1 cellular context compared by ENCODE assay signal in the genomic region with DNA sequence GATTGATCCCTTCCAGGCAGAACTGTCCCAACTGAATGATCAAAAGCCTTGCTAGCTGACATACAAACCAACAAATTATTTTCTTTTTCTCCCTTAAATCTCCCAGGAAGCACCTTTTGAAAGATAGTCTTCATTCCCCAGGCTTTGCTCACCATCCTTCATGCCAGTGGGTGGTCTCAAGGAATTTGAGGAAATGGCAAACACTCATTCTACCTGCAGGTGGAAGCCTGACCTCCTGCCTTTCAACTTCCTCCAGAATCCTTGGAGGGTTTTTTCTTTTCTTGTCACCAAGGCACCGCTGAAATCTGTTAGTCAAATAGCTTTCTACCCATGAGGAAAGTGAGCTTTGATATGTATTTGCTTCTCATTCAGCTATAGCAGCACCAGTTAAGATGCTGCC.
TF ChIP-seq lines count a peak whose summit lies in the region.

No MANE protein-coding gene starts in this region.

TF ChIP-seq in H1, 55 proteins besides CTCF, POLR2A, EP300 and RAD21 (continued from another document):
- TF ChIP-seq RNF2 (IDR thresholded peaks at IDR 0.05; ENCODE audit: borderline replicate concordance, low read depth, low read length, missing control alignments, poor library complexity, severe bottlenecking) = no peak
- TF ChIP-seq HDAC2 (IDR thresholded peaks at IDR 0.05; ENCODE audit: borderline replicate concordance in 1 of 2, low read depth in 2 of 2, low read length in 2 of 2) = 0 out of 4 replicates have a peak, but pooled peaks of 1 of the 2 experiments have one; percentile 46
- no peak for TF ChIP-seq HDAC6 (IDR thresholded peaks at IDR 0.05; ENCODE audit: low read depth, low read length)
- TF ChIP-seq GABPA (IDR thresholded peaks at IDR 0.05; ENCODE audit: borderline replicate concordance, insufficient read depth, low read length) = no peak
